ENCODE assay signal across 1 cellular context in genomic region chr16:90002759-90003158, GRCh38.
TF ChIP-seq lines count a peak whose summit lies in the region.

No MANE protein-coding gene starts in this region.

TF ChIP-seq in SK-N-SH treated with all-trans-retinoic acid at 6 μM for 48 hours, 23 proteins besides CTCF, POLR2A, EP300 and RAD21 (continued from another document):
- TF ChIP-seq, protein P1, sequence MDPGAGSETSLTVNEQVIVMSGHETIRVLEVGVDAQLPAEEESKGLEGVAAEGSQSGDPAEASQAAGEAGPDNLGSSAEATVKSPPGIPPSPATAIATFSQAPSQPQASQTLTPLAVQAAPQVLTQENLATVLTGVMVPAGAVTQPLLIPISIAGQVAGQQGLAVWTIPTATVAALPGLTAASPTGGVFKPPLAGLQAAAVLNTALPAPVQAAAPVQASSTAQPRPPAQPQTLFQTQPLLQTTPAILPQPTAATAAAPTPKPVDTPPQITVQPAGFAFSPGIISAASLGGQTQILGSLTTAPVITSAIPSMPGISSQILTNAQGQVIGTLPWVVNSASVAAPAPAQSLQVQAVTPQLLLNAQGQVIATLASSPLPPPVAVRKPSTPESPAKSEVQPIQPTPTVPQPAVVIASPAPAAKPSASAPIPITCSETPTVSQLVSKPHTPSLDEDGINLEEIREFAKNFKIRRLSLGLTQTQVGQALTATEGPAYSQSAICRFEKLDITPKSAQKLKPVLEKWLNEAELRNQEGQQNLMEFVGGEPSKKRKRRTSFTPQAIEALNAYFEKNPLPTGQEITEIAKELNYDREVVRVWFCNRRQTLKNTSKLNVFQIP (CRISPR knock-in tag; IDR thresholded peaks at IDR 0.05; ENCODE audit: borderline replicate concordance, low read depth): no peak
- TF ChIP-seq ZNF8 (CRISPR knock-in tag; IDR thresholded peaks at IDR 0.05) (no peak), PPARA (CRISPR knock-in tag; IDR thresholded peaks at IDR 0.05; ENCODE audit: borderline replicate concordance) (no peak), TCF4 (CRISPR knock-in tag; IDR thresholded peaks at IDR 0.05; ENCODE audit: borderline replicate concordance) (no peak), ESRRG (CRISPR knock-in tag; IDR thresholded peaks at IDR 0.05) (no peak), ZNF70 (CRISPR knock-in tag; IDR thresholded peaks at IDR 0.05) (no peak), ZNF565 (CRISPR knock-in tag; conservative IDR thresholded peaks at IDR 0.05; ENCODE audit: low read depth) (no peak), CSRNP3 (CRISPR knock-in tag; IDR thresholded peaks at IDR 0.05) (no peak), ZC3H10 (CRISPR knock-in tag; IDR thresholded peaks at IDR 0.05) (no peak)
- TF ChIP-seq, protein P2, sequence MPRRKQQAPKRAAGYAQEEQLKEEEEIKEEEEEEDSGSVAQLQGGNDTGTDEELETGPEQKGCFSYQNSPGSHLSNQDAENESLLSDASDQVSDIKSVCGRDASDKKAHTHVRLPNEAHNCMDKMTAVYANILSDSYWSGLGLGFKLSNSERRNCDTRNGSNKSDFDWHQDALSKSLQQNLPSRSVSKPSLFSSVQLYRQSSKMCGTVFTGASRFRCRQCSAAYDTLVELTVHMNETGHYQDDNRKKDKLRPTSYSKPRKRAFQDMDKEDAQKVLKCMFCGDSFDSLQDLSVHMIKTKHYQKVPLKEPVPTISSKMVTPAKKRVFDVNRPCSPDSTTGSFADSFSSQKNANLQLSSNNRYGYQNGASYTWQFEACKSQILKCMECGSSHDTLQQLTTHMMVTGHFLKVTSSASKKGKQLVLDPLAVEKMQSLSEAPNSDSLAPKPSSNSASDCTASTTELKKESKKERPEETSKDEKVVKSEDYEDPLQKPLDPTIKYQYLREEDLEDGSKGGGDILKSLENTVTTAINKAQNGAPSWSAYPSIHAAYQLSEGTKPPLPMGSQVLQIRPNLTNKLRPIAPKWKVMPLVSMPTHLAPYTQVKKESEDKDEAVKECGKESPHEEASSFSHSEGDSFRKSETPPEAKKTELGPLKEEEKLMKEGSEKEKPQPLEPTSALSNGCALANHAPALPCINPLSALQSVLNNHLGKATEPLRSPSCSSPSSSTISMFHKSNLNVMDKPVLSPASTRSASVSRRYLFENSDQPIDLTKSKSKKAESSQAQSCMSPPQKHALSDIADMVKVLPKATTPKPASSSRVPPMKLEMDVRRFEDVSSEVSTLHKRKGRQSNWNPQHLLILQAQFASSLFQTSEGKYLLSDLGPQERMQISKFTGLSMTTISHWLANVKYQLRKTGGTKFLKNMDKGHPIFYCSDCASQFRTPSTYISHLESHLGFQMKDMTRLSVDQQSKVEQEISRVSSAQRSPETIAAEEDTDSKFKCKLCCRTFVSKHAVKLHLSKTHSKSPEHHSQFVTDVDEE (CRISPR knock-in tag; IDR thresholded peaks at IDR 0.05): no peak
- TF ChIP-seq, protein P3, sequence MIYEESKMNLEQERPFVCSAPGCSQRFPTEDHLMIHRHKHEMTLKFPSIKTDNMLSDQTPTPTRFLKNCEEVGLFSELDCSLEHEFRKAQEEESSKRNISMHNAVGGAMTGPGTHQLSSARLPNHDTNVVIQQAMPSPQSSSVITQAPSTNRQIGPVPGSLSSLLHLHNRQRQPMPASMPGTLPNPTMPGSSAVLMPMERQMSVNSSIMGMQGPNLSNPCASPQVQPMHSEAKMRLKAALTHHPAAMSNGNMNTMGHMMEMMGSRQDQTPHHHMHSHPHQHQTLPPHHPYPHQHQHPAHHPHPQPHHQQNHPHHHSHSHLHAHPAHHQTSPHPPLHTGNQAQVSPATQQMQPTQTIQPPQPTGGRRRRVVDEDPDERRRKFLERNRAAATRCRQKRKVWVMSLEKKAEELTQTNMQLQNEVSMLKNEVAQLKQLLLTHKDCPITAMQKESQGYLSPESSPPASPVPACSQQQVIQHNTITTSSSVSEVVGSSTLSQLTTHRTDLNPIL (CRISPR knock-in tag; IDR thresholded peaks at IDR 0.05; ENCODE audit: low read depth): no peak
